In the genomic region with DNA sequence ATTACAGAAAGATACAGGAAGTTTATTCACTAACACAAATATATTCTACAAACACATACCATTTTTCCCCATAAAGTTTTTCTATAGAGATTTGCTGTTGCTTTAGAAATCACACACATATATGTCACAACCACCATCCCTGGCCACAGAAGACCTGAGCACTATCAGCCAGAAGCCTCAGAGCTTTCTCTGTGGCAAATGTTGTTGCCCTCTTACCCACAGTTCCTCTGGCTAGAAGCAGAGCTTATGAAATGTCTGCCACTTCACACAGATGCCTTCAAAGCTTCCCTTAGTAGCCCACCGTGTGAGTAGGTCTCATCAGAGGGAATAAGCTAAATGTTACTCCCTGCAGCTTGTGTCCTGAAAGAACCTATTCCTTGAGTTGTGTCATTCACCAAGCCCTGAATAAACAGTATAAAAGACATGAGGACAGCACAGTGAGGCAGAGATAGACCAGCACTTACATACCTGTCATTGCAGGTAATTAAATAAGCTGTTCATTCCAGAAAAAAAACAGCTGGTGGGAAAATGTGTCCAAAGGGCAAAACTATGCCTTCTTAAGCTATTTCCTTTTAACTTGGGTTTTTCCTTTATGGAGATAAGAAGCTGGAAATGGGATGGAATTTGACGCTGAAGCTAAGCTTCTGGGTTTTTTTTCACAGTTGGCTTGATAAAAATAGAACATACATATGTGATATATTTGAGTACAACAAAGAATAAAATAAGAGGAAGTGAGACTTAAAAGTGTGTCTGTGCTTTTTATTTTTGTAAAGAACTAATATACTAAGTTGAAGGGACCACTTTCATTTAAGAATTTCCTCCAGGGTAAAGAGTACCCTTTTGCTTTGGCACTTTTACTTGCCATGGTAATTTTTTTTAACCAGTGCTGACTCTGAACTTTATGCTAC, we compare ENCODE assay signal across 1 cellular context.
TF ChIP-seq lines count a peak whose summit lies in the region.

No MANE protein-coding gene starts in this region.

TF ChIP-seq in SK-N-SH, 30 proteins besides CTCF, POLR2A, EP300 and RAD21 (continued from another document):
- TF ChIP-seq NRF1 (IDR thresholded peaks at IDR 0.05; ENCODE audit: low read depth, low read length) = no peak
- TF ChIP-seq, protein P1, sequence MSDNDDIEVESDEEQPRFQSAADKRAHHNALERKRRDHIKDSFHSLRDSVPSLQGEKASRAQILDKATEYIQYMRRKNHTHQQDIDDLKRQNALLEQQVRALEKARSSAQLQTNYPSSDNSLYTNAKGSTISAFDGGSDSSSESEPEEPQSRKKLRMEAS (IDR thresholded peaks at IDR 0.05; ENCODE audit: low read depth) = no peak
- no peak for TF ChIP-seq TAF1 (IDR thresholded peaks at IDR 0.05; ENCODE audit: borderline replicate concordance, low read depth, low read length)
- no peak for TF ChIP-seq POLR2AphosphoS5 (IDR thresholded peaks at IDR 0.05; ENCODE audit: low read depth, low read length)
- TF ChIP-seq, protein P2, sequence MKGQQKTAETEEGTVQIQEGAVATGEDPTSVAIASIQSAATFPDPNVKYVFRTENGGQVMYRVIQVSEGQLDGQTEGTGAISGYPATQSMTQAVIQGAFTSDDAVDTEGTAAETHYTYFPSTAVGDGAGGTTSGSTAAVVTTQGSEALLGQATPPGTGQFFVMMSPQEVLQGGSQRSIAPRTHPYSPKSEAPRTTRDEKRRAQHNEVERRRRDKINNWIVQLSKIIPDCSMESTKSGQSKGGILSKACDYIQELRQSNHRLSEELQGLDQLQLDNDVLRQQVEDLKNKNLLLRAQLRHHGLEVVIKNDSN (IDR thresholded peaks at IDR 0.05; ENCODE audit: borderline replicate concordance, low read depth) = no peak
- TF ChIP-seq RFX5 (IDR thresholded peaks at IDR 0.05; ENCODE audit: low read length) = no peak
